16 cellular contexts compared by ENCODE assay signal in genomic region chr18:46767217-46767616, GRCh38. TPM values are rescaled to one million over a fixed set of nuclear protein-coding genes. Genes with fewer than 3 reads are reported as not detected.
A peak's percentile ranks its signal among the peaks of the same experiment; 100 is the strongest.
DNase-seq lines count a peak whose midpoint lies in the region; ATAC-seq and TF ChIP-seq lines count a peak whose summit lies in the region.
"Had no signal": no experiment of that assay in that cellular context is flagged by ENCODE, and none has a peak within 500 bp of the region (broad histone marks: within the 10 kb centered on the region; RNA-seq: fewer than 3 reads in every experiment).

No MANE protein-coding gene starts in this region.

- H3K27me3 Mint-ChIP-seq in WTC11 (ENCODE audit: low read depth): peaks cover 5% of the 10 kb centered on the region

- TF ChIP-seq EP300 in Ishikawa (IDR thresholded peaks at IDR 0.05; ENCODE audit: borderline replicate concordance): no peak

- no peak for TF ChIP-seq RAD21 in Ishikawa (IDR thresholded peaks at IDR 0.05; ENCODE audit: low read depth)

- H3K9me3 Mint-ChIP-seq in WTC11: no peaks in the 10 kb centered on the region
- H3K9me3 Mint-ChIP-seq: CD4-positive, alpha-beta T cell had no signal

- DNase-seq in CMK (ENCODE audit: low read depth) (peak; percentile 24), WTC11 (ENCODE audit: low spot score) (no peak), left kidney (ENCODE audit: low read depth, low spot score) (peak; percentile 17), HPDE6-E6E7 (ENCODE audit: extremely low spot score) (no peak)
- DNase-seq in effector CD8-positive, alpha-beta T cell (lab: John Stamatoyannopoulos, UW): no peak
- DNase-seq: ACHN; C1 segment of cervical spinal cord; CD4-positive, alpha-beta T cell; DMS79; EL; GOT3 had no signal

- POLR2A ChIA-PET in WTC11 (lab: Charles Lee): no interaction called here

- TF ChIP-seq CTCF in WTC11 (IDR thresholded peaks at IDR 0.05): no peak

- no peak overlapping the region for H3K27ac Mint-ChIP-seq in WTC11
- H3K27ac Mint-ChIP-seq: B cell; CD4-positive, alpha-beta T cell had no signal

- peaks cover 34% of the 10 kb centered on the region for H3K4me1 Mint-ChIP-seq in WTC11
- H3K4me1 Mint-ChIP-seq: B cell had no signal

- ATAC-seq in WTC11: no peak
- no peak for ATAC-seq in HG02642 (IDR thresholded peaks at IDR 0.05; ENCODE audit: poor library complexity, unreplicated experiment)
- ATAC-seq: HepG2 had no signal

- CTCF ChIA-PET in WTC11 (lab: Charles Lee): no interaction called here

- no peaks in the 10 kb centered on the region for H3K36me3 Mint-ChIP-seq in WTC11

- no peak overlapping the region for H3K4me3 Mint-ChIP-seq in WTC11
- H3K4me3 Mint-ChIP-seq: B cell; CD4-positive, alpha-beta T cell had no signal

TF ChIP-seq in Ishikawa, 13 proteins besides CTCF, POLR2A, EP300 and RAD21:
- peak; percentile 52; the same call in 1 of the 2 replicates for TF ChIP-seq USF1 (IDR thresholded peaks at IDR 0.05)
- TF ChIP-seq TAF1 (IDR thresholded peaks at IDR 0.05; ENCODE audit: low read depth): no peak

TF ChIP-seq in WTC11, 78 proteins besides CTCF, POLR2A, EP300 and RAD21:
- TF ChIP-seq NFATC4 (CRISPR knock-in tag; IDR thresholded peaks at IDR 0.05) (no peak), ZNF121 (CRISPR knock-in tag; IDR thresholded peaks at IDR 0.05) (no peak), FOXJ3 (CRISPR knock-in tag; IDR thresholded peaks at IDR 0.05; ENCODE audit: borderline replicate concordance) (no peak), SMAD4 (CRISPR knock-in tag; IDR thresholded peaks at IDR 0.05) (no peak), KAT7 (CRISPR knock-in tag; IDR thresholded peaks at IDR 0.05; ENCODE audit: borderline replicate concordance) (no peak), USF1 (CRISPR knock-in tag; IDR thresholded peaks at IDR 0.05) (peak; percentile 47; the same call in 1 of the 2 replicates), USF2 (CRISPR knock-in tag; IDR thresholded peaks at IDR 0.05) (peak; percentile 81), ETV6 (CRISPR knock-in tag; IDR thresholded peaks at IDR 0.05) (no peak), CREM (CRISPR knock-in tag; IDR thresholded peaks at IDR 0.05) (no peak)
TF ChIP-seq in WTC11: peak in this region for 2.

RNA-seq across cellular contexts. Expression of gene ST8SIA5, which starts 10.4 kb away (rescaled TPM):
- total RNA-seq in WTC11 (2021): 2.8 to 5.4 TPM (median 3.1 TPM) in 3 replicates
- total RNA-seq: A172, B cell had no signal

Comparison
In these comparisons a context has a peak if more than half of its experiments do, and no peak if none do; other contexts are left out.
1. DNase-seq: peak in CMK (single experiment) and left kidney (single experiment); none in WTC11 (single experiment), HPDE6-E6E7 (single experiment) and effector CD8-positive, alpha-beta T cell (single experiment).